18 cellular contexts compared by ENCODE assay signal in genomic region chr3:11954312-11954934, GRCh38. TPM values are rescaled to one million over a fixed set of nuclear protein-coding genes. Genes with fewer than 3 reads are reported as not detected.
DNase-seq lines count a peak whose midpoint lies in the region; FAIRE-seq and TF ChIP-seq lines count a peak whose summit lies in the region.
"Had no signal": no experiment of that assay in that cellular context is flagged by ENCODE, and none has a peak within 500 bp of the region (broad histone marks: within the 10 kb centered on the region; RNA-seq: fewer than 3 reads in every experiment).

No MANE protein-coding gene starts in this region.

- TF ChIP-seq CTCF in fibroblast of mammary gland (conservative IDR thresholded peaks at IDR 0.05; ENCODE audit: control insufficient read depth, insufficient read depth, low read depth, low read length) (no peak), hepatocyte (IDR thresholded peaks at IDR 0.05; ENCODE audit: poor library complexity) (no peak)

- H3K27me3 ChIP-seq in hepatocyte = no peaks in the 10 kb centered on the region
- H3K27me3 ChIP-seq: brain microvascular endothelial cell had no signal

- H3K36me3 ChIP-seq in hepatocyte (replicated peaks; ENCODE audit: insufficient read depth, low read depth) = no peaks in the 10 kb centered on the region
- H3K36me3 ChIP-seq: brain microvascular endothelial cell had no signal

- no peaks in the 10 kb centered on the region for H3K9me2 ChIP-seq in hepatocyte (replicated peaks; ENCODE audit: insufficient read depth)

- no peaks in the 10 kb centered on the region for H4K20me1 ChIP-seq in hepatocyte (ENCODE audit: insufficient read depth, poor library complexity, severe bottlenecking)

- H3K9me3 ChIP-seq in hepatocyte (ENCODE audit: low read depth) = no peaks in the 10 kb centered on the region

- no peaks in the 10 kb centered on the region for H3K79me2 ChIP-seq in hepatocyte

- no peak overlapping the region for H3K27ac ChIP-seq in hepatocyte
- H3K27ac ChIP-seq: brain microvascular endothelial cell had no signal

- H2AFZ ChIP-seq in hepatocyte = no peak overlapping the region

- no peak overlapping the region for H3K4me2 ChIP-seq in hepatocyte

- no peaks in the 10 kb centered on the region for H3K4me1 ChIP-seq in hepatocyte (ENCODE audit: insufficient read depth)

- no peak for TF ChIP-seq POLR2A in GM12892 (IDR thresholded peaks at IDR 0.05; ENCODE audit: low read depth, low read length)

- peak; percentile 4 for DNase-seq in activated CD8-positive, alpha-beta memory T cell treated with anti-CD3 and anti-CD28 coated beads for 24 hours
- DNase-seq in activated CD8-positive, alpha-beta memory T cell treated with anti-CD3 and anti-CD28 coated beads, Interleukin-2, amount 50 U/mL, for 4 hours = no peak
- peak; percentile 23 for DNase-seq in NCI-H748 treated with DMSO at 0.1 percent for 48 hours (lab: John Stamatoyannopoulos, UW)
- peak; percentile 6 for DNase-seq in fibroblast of mammary gland (ENCODE audit: low read depth)
- no peak for DNase-seq in GM12892 (ENCODE audit: insufficient read length)
- no peak for DNase-seq in hepatocyte (ENCODE audit: low spot score)
- DNase-seq in stimulated activated CD8-positive, alpha-beta memory T cell treated with anti-CD3 and anti-CD28 coated beads, Interleukin-4, amount 100 ng/mL, for 48 hours = no peak
- DNase-seq in foreskin melanocyte = no peak
- DNase-seq: activated B cell treated with CpG ODN at 0.5 μM for 24 hours; activated CD8-positive, alpha-beta memory T cell treated with anti-CD3 and anti-CD28 coated beads, Interleukin-2, amount 50 U/mL, for 48 hours; activated naive CD4-positive, alpha-beta T cell treated with anti-CD3 and anti-CD28 coated beads for 36 hours; brain microvascular endothelial cell; foreskin fibroblast; H9; PC-3; stimulated activated naive CD4-positive, alpha-beta T cell treated with Interleukin-2 at 50 U/mL for 16 hours; SW 1271 had no signal

- H3K4me3 ChIP-seq in fibroblast of mammary gland (ENCODE audit: control insufficient read depth, low read depth, low read length) = no peak overlapping the region
- H3K4me3 ChIP-seq in hepatocyte = no peak overlapping the region

- no peak for FAIRE-seq in GM12892 (lab: Jason Lieb, UNC)

- WGBS in hepatocyte (ENCODE audit: low lambda C conversion rate, missing lambda C conversion rate) = 69% methylated on average over 8 of the region's 8 CpGs

RNA-seq across cellular contexts. Expression of gene SYN2, which starts 49.8 kb away (rescaled TPM):
- not detected for polyA plus RNA-seq in GM12892 (2012; ENCODE audit: missing spikeins)
- 0.12 and 0.90 TPM in 2 replicates for total RNA-seq in hepatocyte
- 1.0 and 1.2 TPM in 2 replicates for polyA plus RNA-seq in hepatocyte
- total RNA-seq: activated B cell treated with CpG ODN at 0.5 μM for 24 hours had no signal
- polyA plus RNA-seq: IgD-negative memory B cell had no signal

Comparison
In these comparisons a context has a peak if more than half of its experiments do, and no peak if none do; other contexts are left out.
1. DNase-seq: peak in activated CD8-positive, alpha-beta memory T cell treated with anti-CD3 and anti-CD28 coated beads for 24 hours (single experiment), NCI-H748 treated with DMSO at 0.1 percent for 48 hours (single experiment) and fibroblast of mammary gland (single experiment); none in activated CD8-positive, alpha-beta memory T cell treated with anti-CD3 and anti-CD28 coated beads, Interleukin-2, amount 50 U/mL, for 4 hours (single experiment), GM12892 (single experiment), hepatocyte (single experiment), stimulated activated CD8-positive, alpha-beta memory T cell treated with anti-CD3 and anti-CD28 coated beads, Interleukin-4, amount 100 ng/mL, for 48 hours (single experiment) and foreskin melanocyte (single experiment).